In the genomic region with DNA sequence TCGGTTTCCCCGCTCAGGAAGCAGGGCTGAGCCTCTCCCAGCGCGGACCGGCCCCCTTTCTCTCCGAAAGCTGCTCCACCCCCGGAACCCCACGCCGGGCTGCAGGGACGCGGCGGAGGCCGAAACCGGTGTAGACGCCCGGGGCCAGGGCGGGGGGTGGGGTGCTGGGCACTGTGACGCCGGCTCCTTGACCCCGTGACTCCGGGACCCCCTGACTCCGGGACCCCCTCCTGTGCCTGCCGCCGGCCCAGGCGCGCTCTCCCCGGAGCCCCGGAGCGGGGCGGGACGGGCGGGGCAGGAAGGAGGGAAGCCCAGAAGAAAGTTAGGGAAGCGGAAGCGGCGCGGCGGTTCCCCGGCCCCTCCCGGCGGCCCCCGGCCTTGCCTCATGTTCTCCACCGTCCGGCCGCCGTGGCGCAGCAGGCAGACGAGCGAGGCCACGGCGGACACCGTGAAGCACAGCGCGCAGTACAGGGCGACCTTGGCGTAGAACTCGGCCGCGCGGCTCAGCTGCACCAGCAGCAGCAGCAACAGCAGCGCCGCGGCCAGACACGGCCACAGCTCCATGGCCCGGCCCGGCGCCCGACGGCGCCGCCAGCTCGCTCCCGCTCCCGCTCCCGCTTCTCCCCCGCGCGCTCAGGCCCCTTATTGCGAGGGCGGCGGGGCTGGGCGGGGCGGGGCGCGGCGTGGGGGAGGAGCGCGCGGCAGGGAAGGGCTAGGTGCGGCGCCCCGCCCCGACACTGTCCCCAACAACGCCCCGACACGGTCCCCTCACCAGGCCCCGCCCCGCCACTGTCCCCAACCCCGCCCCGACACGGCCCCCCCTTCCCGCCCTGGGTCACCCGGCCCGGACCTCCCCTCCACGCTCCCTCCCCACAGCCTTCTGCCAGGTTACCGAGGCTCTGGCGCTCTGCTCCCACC, we compare ENCODE assay signal across 1 cellular context.
TF ChIP-seq lines count a peak whose summit lies in the region.

A gene (minus strand): TSS at position 664 of the 918 bp plus-strand sequence. CDS start 100 bp downstream, at position 564.

TF ChIP-seq in K562, 482 proteins besides CTCF, POLR2A, EP300 and RAD21 (continued from another document and continues in another):
- TF ChIP-seq ELF4 (CRISPR knock-in tag; IDR thresholded peaks at IDR 0.05) (no peak), RNF2 (IDR thresholded peaks at IDR 0.05) (no peak), RBM14 (IDR thresholded peaks at IDR 0.05; ENCODE audit: borderline replicate concordance, insufficient read depth, low read depth, low read length) (0 out of 2 replicates have a peak, but pooled peaks have one; percentile 30), ZNF282 (CRISPR knock-in tag; IDR thresholded peaks at IDR 0.05) (peak; percentile 89; the same call in 1 of the 2 replicates), DACH1 (IDR thresholded peaks at IDR 0.05; ENCODE audit: partially characterized antibody) (peak; percentile 23), ZNF717 (CRISPR knock-in tag; IDR thresholded peaks at IDR 0.05) (no peak), ELF1 (tag; IDR thresholded peaks at IDR 0.05) (peak; percentile 88), NCOA4 (IDR thresholded peaks at IDR 0.05; ENCODE audit: partially characterized antibody) (no peak), ZKSCAN8 (CRISPR knock-in tag; IDR thresholded peaks at IDR 0.05) (no peak), SP1 (CRISPR knock-in tag; IDR thresholded peaks at IDR 0.05) (peak; percentile 36; the same call in 1 of the 2 replicates), ZNF561 (CRISPR knock-in tag; conservative IDR thresholded peaks at IDR 0.05) (no peak), CREM (IDR thresholded peaks at IDR 0.05; ENCODE audit: low read depth) (peak; percentile 57), EP400 (IDR thresholded peaks at IDR 0.05) (peak; percentile 86; the same call in 1 of the 2 replicates), SIN3B (IDR thresholded peaks at IDR 0.05; ENCODE audit: low read depth) (peak; percentile 51), TARDBP (IDR thresholded peaks at IDR 0.05) (peak; percentile 80), NCOA6 (IDR thresholded peaks at IDR 0.05) (no peak), ETV1 (tag; conservative IDR thresholded peaks at IDR 0.05; ENCODE audit: low read depth) (peak; percentile 64), GTF2F1 (IDR thresholded peaks at IDR 0.05; ENCODE audit: low read depth, low read length) (no peak), MTF1 (CRISPR knock-in tag; IDR thresholded peaks at IDR 0.05; ENCODE audit: borderline replicate concordance) (no peak), NFIX (CRISPR knock-in tag; IDR thresholded peaks at IDR 0.05; ENCODE audit: low read depth) (no peak), FIP1L1 (IDR thresholded peaks at IDR 0.05; ENCODE audit: low read depth, low read length, poor library complexity, severe bottlenecking) (peak; percentile 69), ZFX (CRISPR knock-in tag; IDR thresholded peaks at IDR 0.05) (peak; percentile 94), FOSL1 (tag; conservative IDR thresholded peaks at IDR 0.05) (no peak), SOX6 (IDR thresholded peaks at IDR 0.05) (peak; percentile 41; the same call in 1 of the 2 replicates), ZBTB7A (IDR thresholded peaks at IDR 0.05; ENCODE audit: borderline replicate concordance, control insufficient read depth, low read depth, low read length) (peak; percentile 60; the same call in 1 of the 2 replicates), HEY1 (CRISPR knock-in tag; IDR thresholded peaks at IDR 0.05; ENCODE audit: borderline replicate concordance) (no peak), PHB2 (IDR thresholded peaks at IDR 0.05; ENCODE audit: low read depth) (no peak), ZC3H11A (IDR thresholded peaks at IDR 0.05; ENCODE audit: low read depth, low read length) (no peak), ZNF507 (tag; conservative IDR thresholded peaks at IDR 0.05) (no peak), ELF2 (CRISPR knock-in tag; IDR thresholded peaks at IDR 0.05) (peak; percentile 72), HDGF (IDR thresholded peaks at IDR 0.05) (no peak), NFE2 (IDR thresholded peaks at IDR 0.05; ENCODE audit: low read depth) (no peak), FOXM1 (IDR thresholded peaks at IDR 0.05; ENCODE audit: low read depth) (no peak), FOXM1 (CRISPR knock-in tag; IDR thresholded peaks at IDR 0.05; ENCODE audit: low read depth) (no peak)
- TF ChIP-seq, protein P1, sequence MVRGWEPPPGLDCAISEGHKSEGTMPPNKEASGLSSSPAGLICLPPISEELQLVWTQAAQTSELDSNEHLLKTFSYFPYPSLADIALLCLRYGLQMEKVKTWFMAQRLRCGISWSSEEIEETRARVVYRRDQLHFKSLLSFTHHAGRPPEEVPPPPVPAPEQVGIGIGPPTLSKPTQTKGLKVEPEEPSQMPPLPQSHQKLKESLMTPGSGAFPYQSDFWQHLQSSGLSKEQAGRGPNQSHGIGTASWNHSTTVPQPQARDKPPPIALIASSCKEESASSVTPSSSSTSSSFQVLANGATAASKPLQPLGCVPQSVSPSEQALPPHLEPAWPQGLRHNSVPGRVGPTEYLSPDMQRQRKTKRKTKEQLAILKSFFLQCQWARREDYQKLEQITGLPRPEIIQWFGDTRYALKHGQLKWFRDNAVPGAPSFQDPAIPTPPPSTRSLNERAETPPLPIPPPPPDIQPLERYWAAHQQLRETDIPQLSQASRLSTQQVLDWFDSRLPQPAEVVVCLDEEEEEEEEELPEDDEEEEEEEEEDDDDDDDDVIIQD (CRISPR knock-in tag; IDR thresholded peaks at IDR 0.05) = no peak
- TF ChIP-seq, protein P2, sequence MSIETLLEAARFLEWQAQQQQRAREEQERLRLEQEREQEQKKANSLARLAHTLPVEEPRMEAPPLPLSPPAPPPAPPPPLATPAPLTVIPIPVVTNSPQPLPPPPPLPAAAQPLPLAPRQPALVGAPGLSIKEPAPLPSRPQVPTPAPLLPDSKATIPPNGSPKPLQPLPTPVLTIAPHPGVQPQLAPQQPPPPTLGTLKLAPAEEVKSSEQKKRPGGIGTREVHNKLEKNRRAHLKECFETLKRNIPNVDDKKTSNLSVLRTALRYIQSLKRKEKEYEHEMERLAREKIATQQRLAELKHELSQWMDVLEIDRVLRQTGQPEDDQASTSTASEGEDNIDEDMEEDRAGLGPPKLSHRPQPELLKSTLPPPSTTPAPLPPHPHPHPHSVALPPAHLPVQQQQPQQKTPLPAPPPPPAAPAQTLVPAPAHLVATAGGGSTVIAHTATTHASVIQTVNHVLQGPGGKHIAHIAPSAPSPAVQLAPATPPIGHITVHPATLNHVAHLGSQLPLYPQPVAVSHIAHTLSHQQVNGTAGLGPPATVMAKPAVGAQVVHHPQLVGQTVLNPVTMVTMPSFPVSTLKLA (conservative IDR thresholded peaks at IDR 0.05) = peak in 1 of 2 experiments; percentile 63; a peak in 2 of 4 replicates
- TF ChIP-seq, protein P3, sequence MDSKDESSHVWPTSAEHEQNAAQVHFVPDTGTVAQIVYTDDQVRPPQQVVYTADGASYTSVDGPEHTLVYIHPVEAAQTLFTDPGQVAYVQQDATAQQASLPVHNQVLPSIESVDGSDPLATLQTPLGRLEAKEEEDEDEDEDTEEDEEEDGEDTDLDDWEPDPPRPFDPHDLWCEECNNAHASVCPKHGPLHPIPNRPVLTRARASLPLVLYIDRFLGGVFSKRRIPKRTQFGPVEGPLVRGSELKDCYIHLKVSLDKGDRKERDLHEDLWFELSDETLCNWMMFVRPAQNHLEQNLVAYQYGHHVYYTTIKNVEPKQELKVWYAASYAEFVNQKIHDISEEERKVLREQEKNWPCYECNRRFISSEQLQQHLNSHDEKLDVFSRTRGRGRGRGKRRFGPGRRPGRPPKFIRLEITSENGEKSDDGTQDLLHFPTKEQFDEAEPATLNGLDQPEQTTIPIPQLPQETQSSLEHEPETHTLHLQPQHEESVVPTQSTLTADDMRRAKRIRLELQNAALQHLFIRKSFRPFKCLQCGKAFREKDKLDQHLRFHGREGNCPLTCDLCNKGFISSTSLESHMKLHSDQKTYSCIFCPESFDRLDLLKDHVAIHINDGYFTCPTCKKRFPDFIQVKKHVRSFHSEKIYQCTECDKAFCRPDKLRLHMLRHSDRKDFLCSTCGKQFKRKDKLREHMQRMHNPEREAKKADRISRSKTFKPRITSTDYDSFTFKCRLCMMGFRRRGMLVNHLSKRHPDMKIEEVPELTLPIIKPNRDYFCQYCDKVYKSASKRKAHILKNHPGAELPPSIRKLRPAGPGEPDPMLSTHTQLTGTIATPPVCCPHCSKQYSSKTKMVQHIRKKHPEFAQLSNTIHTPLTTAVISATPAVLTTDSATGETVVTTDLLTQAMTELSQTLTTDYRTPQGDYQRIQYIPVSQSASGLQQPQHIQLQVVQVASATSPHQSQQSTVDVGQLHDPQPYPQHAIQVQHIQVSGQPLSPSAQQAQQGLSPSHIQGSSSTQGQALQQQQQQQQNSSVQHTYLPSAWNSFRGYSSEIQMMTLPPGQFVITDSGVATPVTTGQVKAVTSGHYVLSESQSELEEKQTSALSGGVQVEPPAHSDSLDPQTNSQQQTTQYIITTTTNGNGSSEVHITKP (IDR thresholded peaks at IDR 0.05; ENCODE audit: partially characterized antibody) = no peak
- TF ChIP-seq, protein P4, sequence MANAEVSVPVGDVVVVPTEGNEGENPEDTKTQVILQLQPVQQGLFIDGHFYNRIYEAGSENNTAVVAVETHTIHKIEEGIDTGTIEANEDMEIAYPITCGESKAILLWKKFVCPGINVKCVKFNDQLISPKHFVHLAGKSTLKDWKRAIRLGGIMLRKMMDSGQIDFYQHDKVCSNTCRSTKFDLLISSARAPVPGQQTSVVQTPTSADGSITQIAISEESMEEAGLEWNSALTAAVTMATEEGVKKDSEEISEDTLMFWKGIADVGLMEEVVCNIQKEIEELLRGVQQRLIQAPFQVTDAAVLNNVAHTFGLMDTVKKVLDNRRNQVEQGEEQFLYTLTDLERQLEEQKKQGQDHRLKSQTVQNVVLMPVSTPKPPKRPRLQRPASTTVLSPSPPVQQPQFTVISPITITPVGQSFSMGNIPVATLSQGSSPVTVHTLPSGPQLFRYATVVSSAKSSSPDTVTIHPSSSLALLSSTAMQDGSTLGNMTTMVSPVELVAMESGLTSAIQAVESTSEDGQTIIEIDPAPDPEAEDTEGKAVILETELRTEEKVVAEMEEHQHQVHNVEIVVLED (CRISPR knock-in tag; IDR thresholded peaks at IDR 0.05) = 0 out of 2 replicates have a peak, but pooled peaks have one; percentile 28
- TF ChIP-seq, protein P5, sequence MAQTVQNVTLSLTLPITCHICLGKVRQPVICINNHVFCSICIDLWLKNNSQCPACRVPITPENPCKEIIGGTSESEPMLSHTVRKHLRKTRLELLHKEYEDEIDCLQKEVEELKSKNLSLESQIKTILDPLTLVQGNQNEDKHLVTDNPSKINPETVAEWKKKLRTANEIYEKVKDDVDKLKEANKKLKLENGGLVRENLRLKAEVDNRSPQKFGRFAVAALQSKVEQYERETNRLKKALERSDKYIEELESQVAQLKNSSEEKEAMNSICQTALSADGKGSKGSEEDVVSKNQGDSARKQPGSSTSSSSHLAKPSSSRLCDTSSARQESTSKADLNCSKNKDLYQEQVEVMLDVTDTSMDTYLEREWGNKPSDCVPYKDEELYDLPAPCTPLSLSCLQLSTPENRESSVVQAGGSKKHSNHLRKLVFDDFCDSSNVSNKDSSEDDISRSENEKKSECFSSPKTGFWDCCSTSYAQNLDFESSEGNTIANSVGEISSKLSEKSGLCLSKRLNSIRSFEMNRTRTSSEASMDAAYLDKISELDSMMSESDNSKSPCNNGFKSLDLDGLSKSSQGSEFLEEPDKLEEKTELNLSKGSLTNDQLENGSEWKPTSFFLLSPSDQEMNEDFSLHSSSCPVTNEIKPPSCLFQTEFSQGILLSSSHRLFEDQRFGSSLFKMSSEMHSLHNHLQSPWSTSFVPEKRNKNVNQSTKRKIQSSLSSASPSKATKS (CRISPR knock-in tag; IDR thresholded peaks at IDR 0.05) = no peak
- TF ChIP-seq, protein P6, sequence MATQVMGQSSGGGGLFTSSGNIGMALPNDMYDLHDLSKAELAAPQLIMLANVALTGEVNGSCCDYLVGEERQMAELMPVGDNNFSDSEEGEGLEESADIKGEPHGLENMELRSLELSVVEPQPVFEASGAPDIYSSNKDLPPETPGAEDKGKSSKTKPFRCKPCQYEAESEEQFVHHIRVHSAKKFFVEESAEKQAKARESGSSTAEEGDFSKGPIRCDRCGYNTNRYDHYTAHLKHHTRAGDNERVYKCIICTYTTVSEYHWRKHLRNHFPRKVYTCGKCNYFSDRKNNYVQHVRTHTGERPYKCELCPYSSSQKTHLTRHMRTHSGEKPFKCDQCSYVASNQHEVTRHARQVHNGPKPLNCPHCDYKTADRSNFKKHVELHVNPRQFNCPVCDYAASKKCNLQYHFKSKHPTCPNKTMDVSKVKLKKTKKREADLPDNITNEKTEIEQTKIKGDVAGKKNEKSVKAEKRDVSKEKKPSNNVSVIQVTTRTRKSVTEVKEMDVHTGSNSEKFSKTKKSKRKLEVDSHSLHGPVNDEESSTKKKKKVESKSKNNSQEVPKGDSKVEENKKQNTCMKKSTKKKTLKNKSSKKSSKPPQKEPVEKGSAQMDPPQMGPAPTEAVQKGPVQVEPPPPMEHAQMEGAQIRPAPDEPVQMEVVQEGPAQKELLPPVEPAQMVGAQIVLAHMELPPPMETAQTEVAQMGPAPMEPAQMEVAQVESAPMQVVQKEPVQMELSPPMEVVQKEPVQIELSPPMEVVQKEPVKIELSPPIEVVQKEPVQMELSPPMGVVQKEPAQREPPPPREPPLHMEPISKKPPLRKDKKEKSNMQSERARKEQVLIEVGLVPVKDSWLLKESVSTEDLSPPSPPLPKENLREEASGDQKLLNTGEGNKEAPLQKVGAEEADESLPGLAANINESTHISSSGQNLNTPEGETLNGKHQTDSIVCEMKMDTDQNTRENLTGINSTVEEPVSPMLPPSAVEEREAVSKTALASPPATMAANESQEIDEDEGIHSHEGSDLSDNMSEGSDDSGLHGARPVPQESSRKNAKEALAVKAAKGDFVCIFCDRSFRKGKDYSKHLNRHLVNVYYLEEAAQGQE (CRISPR knock-in tag; IDR thresholded peaks at IDR 0.05; ENCODE audit: low read depth) = no peak
- TF ChIP-seq, protein P7, sequence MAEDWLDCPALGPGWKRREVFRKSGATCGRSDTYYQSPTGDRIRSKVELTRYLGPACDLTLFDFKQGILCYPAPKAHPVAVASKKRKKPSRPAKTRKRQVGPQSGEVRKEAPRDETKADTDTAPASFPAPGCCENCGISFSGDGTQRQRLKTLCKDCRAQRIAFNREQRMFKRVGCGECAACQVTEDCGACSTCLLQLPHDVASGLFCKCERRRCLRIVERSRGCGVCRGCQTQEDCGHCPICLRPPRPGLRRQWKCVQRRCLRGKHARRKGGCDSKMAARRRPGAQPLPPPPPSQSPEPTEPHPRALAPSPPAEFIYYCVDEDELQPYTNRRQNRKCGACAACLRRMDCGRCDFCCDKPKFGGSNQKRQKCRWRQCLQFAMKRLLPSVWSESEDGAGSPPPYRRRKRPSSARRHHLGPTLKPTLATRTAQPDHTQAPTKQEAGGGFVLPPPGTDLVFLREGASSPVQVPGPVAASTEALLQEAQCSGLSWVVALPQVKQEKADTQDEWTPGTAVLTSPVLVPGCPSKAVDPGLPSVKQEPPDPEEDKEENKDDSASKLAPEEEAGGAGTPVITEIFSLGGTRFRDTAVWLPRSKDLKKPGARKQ (CRISPR knock-in tag; IDR thresholded peaks at IDR 0.05) = no peak
- TF ChIP-seq, protein P8, sequence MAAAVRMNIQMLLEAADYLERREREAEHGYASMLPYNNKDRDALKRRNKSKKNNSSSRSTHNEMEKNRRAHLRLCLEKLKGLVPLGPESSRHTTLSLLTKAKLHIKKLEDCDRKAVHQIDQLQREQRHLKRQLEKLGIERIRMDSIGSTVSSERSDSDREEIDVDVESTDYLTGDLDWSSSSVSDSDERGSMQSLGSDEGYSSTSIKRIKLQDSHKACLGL (CRISPR knock-in tag; IDR thresholded peaks at IDR 0.05; ENCODE audit: borderline replicate concordance, poor library complexity, severe bottlenecking) = peak; percentile 16
- TF ChIP-seq, protein P9, sequence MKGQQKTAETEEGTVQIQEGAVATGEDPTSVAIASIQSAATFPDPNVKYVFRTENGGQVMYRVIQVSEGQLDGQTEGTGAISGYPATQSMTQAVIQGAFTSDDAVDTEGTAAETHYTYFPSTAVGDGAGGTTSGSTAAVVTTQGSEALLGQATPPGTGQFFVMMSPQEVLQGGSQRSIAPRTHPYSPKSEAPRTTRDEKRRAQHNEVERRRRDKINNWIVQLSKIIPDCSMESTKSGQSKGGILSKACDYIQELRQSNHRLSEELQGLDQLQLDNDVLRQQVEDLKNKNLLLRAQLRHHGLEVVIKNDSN (CRISPR knock-in tag; IDR thresholded peaks at IDR 0.05) = no peak
